ENCODE assay signal across 8 cellular contexts in genomic region chr16:53457670-53458069, GRCh38.
A peak's percentile ranks its signal among the peaks of the same experiment; 100 is the strongest.
DNase-seq lines count a peak whose midpoint lies in the region; ATAC-seq and TF ChIP-seq lines count a peak whose summit lies in the region.

No MANE protein-coding gene starts in this region.

- H3K27me3 ChIP-seq in GM06990 (replicated peaks; ENCODE audit: control insufficient read depth, insufficient read depth, low read length): no peaks in the 10 kb centered on the region

- H3K36me3 ChIP-seq in GM06990 (ENCODE audit: control insufficient read depth, insufficient read depth, low read length): peaks cover 2% of the 10 kb centered on the region

- ATAC-seq in GM21717 (IDR thresholded peaks at IDR 0.05; ENCODE audit: unreplicated experiment): peak; percentile 100

- no peak overlapping the region for H3K4me3 ChIP-seq in GM06990 (replicated peaks; ENCODE audit: low read depth, low read length)

- TF ChIP-seq CTCF in GM06990 (IDR thresholded peaks at IDR 0.05; ENCODE audit: insufficient read depth, low read length, poor library complexity, severe bottlenecking): no peak

- DNase-seq in GM06990 (ENCODE audit: extremely low read depth, insufficient read length) (peak; percentile 61), NAMALWA (ENCODE audit: low spot score) (peak; percentile 63), NCI-H510A (lab: John Stamatoyannopoulos, UW) (no peak), SKM-1 (lab: John Stamatoyannopoulos, UW; ENCODE audit: unreplicated experiment) (no peak), NCI-H524 treated with DMSO at 0.1 percent for 48 hours (lab: John Stamatoyannopoulos, UW) (no peak)
- DNase-seq in activated T-helper 9 cell treated with anti-CD3 and anti-CD28 coated beads, Interleukin-2, amount 50 U/mL, for 16 hours (ENCODE audit: low read depth): peak; percentile 39
- peak; percentile 62 for DNase-seq in stimulated activated CD8-positive, alpha-beta memory T cell treated with anti-CD3 and anti-CD28 coated beads, Interleukin-12 subunit alpha, Interleukin-12 subunit beta, amount 100 ng/mL, for 1 hour (ENCODE audit: low read depth)

Comparison
In these comparisons a context has a peak if more than half of its experiments do, and no peak if none do; other contexts are left out.
1. DNase-seq: peak in GM06990 (single experiment), NAMALWA (single experiment), activated T-helper 9 cell treated with anti-CD3 and anti-CD28 coated beads, Interleukin-2, amount 50 U/mL, for 16 hours (single experiment) and stimulated activated CD8-positive, alpha-beta memory T cell treated with anti-CD3 and anti-CD28 coated beads, Interleukin-12 subunit alpha, Interleukin-12 subunit beta, amount 100 ng/mL, for 1 hour (single experiment); none in NCI-H510A (single experiment), SKM-1 (single experiment) and NCI-H524 treated with DMSO at 0.1 percent for 48 hours (single experiment).